In genomic region chr11:64504999-64505398, GRCh38 we compare ENCODE assay signal across 11 cellular contexts. TPM values are rescaled to one million over a fixed set of nuclear protein-coding genes. Genes with fewer than 3 reads are reported as not detected.
"Had no signal": no experiment of that assay in that cellular context is flagged by ENCODE, and none has a peak within 500 bp of the region (broad histone marks: within the 10 kb centered on the region; RNA-seq: fewer than 3 reads in every experiment).

No MANE protein-coding gene starts in this region.

- H2AFZ ChIP-seq: GM23248 had no signal

- H3K4me2 ChIP-seq: KMS-11 had no signal

- H3K36me3 ChIP-seq: HAP-1 had no signal

- H3K9me3 ChIP-seq: HAP-1 had no signal

- H3K4me1 ChIP-seq: HAP-1 had no signal

- FAIRE-seq: HTR-8/SVneo had no signal

- H3K9ac ChIP-seq: GM23248, KMS-11 had no signal

- DNase-seq: GM23248, GOT3, H7, IMR-90, Kasumi-1, KBM-7 had no signal

- H3K27ac ChIP-seq: GM23248, KMS-11 had no signal

- ATAC-seq: HCT116 had no signal

- H3K4me3 ChIP-seq: GM23248, HAP-1 had no signal

RNA-seq across cellular contexts. Expression of gene SLC22A11, which starts 50.7 kb away (rescaled TPM):
- total RNA-seq: GM23248, H4, H7, IMR-90 had no signal
- polyA plus RNA-seq: GM23248, IMR-90 had no signal
